19 cellular contexts compared by ENCODE assay signal in the genomic region with DNA sequence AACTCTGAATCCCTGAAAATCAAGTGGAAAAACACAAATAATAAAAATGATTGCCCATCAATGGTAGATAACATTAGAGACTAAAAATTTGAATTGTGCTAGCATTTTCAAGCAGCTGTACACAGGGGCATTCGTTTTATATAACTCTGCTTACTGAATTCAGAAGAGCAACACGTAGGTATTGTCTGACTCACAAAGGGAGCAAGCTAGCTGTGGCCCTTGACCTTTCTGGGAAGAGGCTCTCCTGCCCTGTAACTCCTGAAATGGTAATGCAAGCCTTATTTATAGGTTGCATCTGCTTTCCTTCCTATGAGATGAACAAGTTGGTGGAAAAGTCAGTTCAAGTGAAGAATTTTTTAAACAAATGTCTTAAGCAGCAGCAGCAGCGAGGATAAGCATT.
"Had no signal": no experiment of that assay in that cellular context is flagged by ENCODE, and none has a peak within 500 bp of the region (broad histone marks: within the 10 kb centered on the region; RNA-seq: fewer than 3 reads in every experiment).

No MANE protein-coding gene starts in this region.

- H3K4me1 ChIP-seq: prostate gland had no signal

- H3K27me3 Mint-ChIP-seq: activated CD4-positive, alpha-beta memory T cell treated with anti-CD3 and anti-CD28 coated beads, Interleukin-2, amount 10 ng/mL, durations not matched to agents 7 days and 5 days; activated naive CD8-positive, alpha-beta T cell; natural killer cell treated with Interleukin-12 subunit alpha and Interleukin-12 subunit beta and Interleukin-15 and Interleukin-18, amount 100 ng/mL, for 72 hours had no signal

- H3K4me3 Mint-ChIP-seq: activated CD4-positive, alpha-beta memory T cell treated with anti-CD3 and anti-CD28 coated beads, Interleukin-2, amount 10 ng/mL, durations not matched to agents 7 days and 5 days; activated naive CD8-positive, alpha-beta T cell; endodermal cell; natural killer cell treated with Interleukin-12 subunit alpha and Interleukin-12 subunit beta and Interleukin-15 and Interleukin-18, amount 100 ng/mL, for 72 hours; stimulated activated effector memory CD8-positive, alpha-beta T cell treated with anti-CD3 and anti-CD28 coated beads, Interleukin-12 subunit alpha, Interleukin-12 subunit beta, amount 100 ng/mL, for 72 hours; WTC11 had no signal

- H3K27ac Mint-ChIP-seq: activated CD4-positive, alpha-beta memory T cell treated with anti-CD3 and anti-CD28 coated beads, Interleukin-2, amount 10 ng/mL, durations not matched to agents 7 days and 5 days; activated naive CD8-positive, alpha-beta T cell; endodermal cell; natural killer cell treated with Interleukin-12 subunit alpha and Interleukin-12 subunit beta and Interleukin-15 and Interleukin-18, amount 100 ng/mL, for 72 hours; stimulated activated effector memory CD8-positive, alpha-beta T cell treated with anti-CD3 and anti-CD28 coated beads, Interleukin-12 subunit alpha, Interleukin-12 subunit beta, amount 100 ng/mL, for 72 hours; WTC11 had no signal

- H3K27me3 ChIP-seq: gastroesophageal sphincter, heart right ventricle, tibial nerve, vagina had no signal

- H3K9me3 ChIP-seq: gastroesophageal sphincter, heart right ventricle, prostate gland, tibial nerve, vagina had no signal

- H3K4me3 ChIP-seq: gastroesophageal sphincter, heart right ventricle, prostate gland, tibial nerve, vagina had no signal

- H3K36me3 ChIP-seq: gastroesophageal sphincter, heart right ventricle, prostate gland, tibial nerve, vagina had no signal

- H3K4me1 Mint-ChIP-seq: stimulated activated effector memory CD8-positive, alpha-beta T cell treated with anti-CD3 and anti-CD28 coated beads, Interleukin-12 subunit alpha, Interleukin-12 subunit beta, amount 100 ng/mL, for 72 hours; WTC11 had no signal

- DNase-seq: activated CD4-positive, alpha-beta memory T cell treated with anti-CD3 and anti-CD28 coated beads, Interleukin-2, amount 10 ng/mL, durations not matched to agents 7 days and 5 days; activated CD4-positive, alpha-beta T cell treated with anti-CD3 and anti-CD28 coated beads for 4 hours; activated gamma-delta T cell; activated T-cell treated with anti-CD3 and anti-CD28 coated beads, Interleukin-2, amount 50 U/mL, for 48 hours; aorta; endodermal cell; heart right ventricle; left cardiac atrium; occipital lobe; T-helper 2 cell had no signal

- H3K9me3 Mint-ChIP-seq: endodermal cell; natural killer cell treated with Interleukin-12 subunit alpha and Interleukin-12 subunit beta and Interleukin-15 and Interleukin-18, amount 100 ng/mL, for 72 hours; stimulated activated effector memory CD8-positive, alpha-beta T cell treated with anti-CD3 and anti-CD28 coated beads, Interleukin-12 subunit alpha, Interleukin-12 subunit beta, amount 100 ng/mL, for 72 hours; WTC11 had no signal

- H3K36me3 Mint-ChIP-seq: natural killer cell treated with Interleukin-12 subunit alpha and Interleukin-12 subunit beta and Interleukin-15 and Interleukin-18, amount 100 ng/mL, for 72 hours; stimulated activated effector memory CD8-positive, alpha-beta T cell treated with anti-CD3 and anti-CD28 coated beads, Interleukin-12 subunit alpha, Interleukin-12 subunit beta, amount 100 ng/mL, for 72 hours; WTC11 had no signal

- ATAC-seq: gastroesophageal sphincter; heart right ventricle; left cardiac atrium; natural killer cell treated with Interleukin-12 subunit alpha and Interleukin-12 subunit beta and Interleukin-15 and Interleukin-18, amount 100 ng/mL, for 72 hours; sciatic nerve; stimulated activated effector memory CD8-positive, alpha-beta T cell treated with anti-CD3 and anti-CD28 coated beads, Interleukin-12 subunit alpha, Interleukin-12 subunit beta, amount 100 ng/mL, for 72 hours; WTC11 had no signal

- H3K27ac ChIP-seq: gastroesophageal sphincter, heart right ventricle, prostate gland, tibial nerve, vagina had no signal
